In genomic region chr3:182393830-182394367, GRCh38 we compare ENCODE assay signal across 11 cellular contexts.
"Had no signal": no experiment of that assay in that cellular context is flagged by ENCODE, and none has a peak within 500 bp of the region (broad histone marks: within the 10 kb centered on the region; RNA-seq: fewer than 3 reads in every experiment).

No MANE protein-coding gene starts in this region.

- H3K36me3 ChIP-seq: stomach, thoracic aorta had no signal

- H3K9me3 Mint-ChIP-seq: activated naive CD4-positive, alpha-beta T cell treated with anti-CD3 and anti-CD28 coated beads, Interleukin-2, amount 50 U/mL, for 24 hours; activated T-cell treated with anti-CD3 and anti-CD28 coated beads, Interleukin-2, amount 50 U/mL, for 24 hours; brain had no signal

- H3K27me3 Mint-ChIP-seq: activated CD8-positive, alpha-beta memory T cell treated with anti-CD3 and anti-CD28 coated beads, Interleukin-2, amount 10 ng/mL, durations not matched to agents 7 days and 5 days; activated T-cell treated with anti-CD3 and anti-CD28 coated beads, Interleukin-2, amount 50 U/mL, for 24 hours had no signal

- H3K27ac ChIP-seq: stomach, thoracic aorta had no signal

- H3K27ac Mint-ChIP-seq: activated CD8-positive, alpha-beta memory T cell treated with anti-CD3 and anti-CD28 coated beads, Interleukin-2, amount 10 ng/mL, durations not matched to agents 7 days and 5 days; activated naive CD4-positive, alpha-beta T cell treated with anti-CD3 and anti-CD28 coated beads, Interleukin-2, amount 50 U/mL, for 24 hours; activated T-cell treated with anti-CD3 and anti-CD28 coated beads, Interleukin-2, amount 50 U/mL, for 24 hours; brain had no signal

- H3K36me3 Mint-ChIP-seq: activated CD8-positive, alpha-beta memory T cell treated with anti-CD3 and anti-CD28 coated beads, Interleukin-2, amount 10 ng/mL, durations not matched to agents 7 days and 5 days; activated naive CD4-positive, alpha-beta T cell treated with anti-CD3 and anti-CD28 coated beads, Interleukin-2, amount 50 U/mL, for 24 hours; brain had no signal

- H3K4me1 ChIP-seq: stomach had no signal

- ATAC-seq: activated CD8-positive, alpha-beta memory T cell treated with anti-CD3 and anti-CD28 coated beads, Interleukin-2, amount 10 ng/mL, durations not matched to agents 7 days and 5 days had no signal

- H3K4me3 ChIP-seq: stomach, thoracic aorta had no signal

- FAIRE-seq: TTC549 had no signal

- DNase-seq: activated CD8-positive, alpha-beta memory T cell treated with anti-CD3 and anti-CD28 coated beads, Interleukin-2, amount 10 ng/mL, durations not matched to agents 7 days and 5 days; activated effector memory CD4-positive, alpha-beta T cell treated with Interleukin-2 at 50 U/mL for 16 hours; activated T-cell treated with anti-CD3 and anti-CD28 coated beads, Interleukin-2, amount 50 U/mL, for 24 hours; cerebellar nuclear complex; dermis blood vessel endothelial cell; posterior cingulate gyrus; stomach had no signal

- H3K4me1 Mint-ChIP-seq: activated CD8-positive, alpha-beta memory T cell treated with anti-CD3 and anti-CD28 coated beads, Interleukin-2, amount 10 ng/mL, durations not matched to agents 7 days and 5 days; activated naive CD4-positive, alpha-beta T cell treated with anti-CD3 and anti-CD28 coated beads, Interleukin-2, amount 50 U/mL, for 24 hours; brain had no signal

- H3K27me3 ChIP-seq: stomach had no signal

- H3K4me3 Mint-ChIP-seq: activated CD8-positive, alpha-beta memory T cell treated with anti-CD3 and anti-CD28 coated beads, Interleukin-2, amount 10 ng/mL, durations not matched to agents 7 days and 5 days; activated naive CD4-positive, alpha-beta T cell treated with anti-CD3 and anti-CD28 coated beads, Interleukin-2, amount 50 U/mL, for 24 hours; activated T-cell treated with anti-CD3 and anti-CD28 coated beads, Interleukin-2, amount 50 U/mL, for 24 hours; brain had no signal

- H3K9me3 ChIP-seq: stomach, thoracic aorta had no signal
